ENCODE assay signal across 2 cellular contexts in genomic region chr3:150545419-150546225, GRCh38.
TF ChIP-seq lines count a peak whose summit lies in the region.

No MANE protein-coding gene starts in this region.

TF ChIP-seq in Ishikawa, 13 proteins besides CTCF, POLR2A, EP300 and RAD21:
- TF ChIP-seq ZBTB7A (IDR thresholded peaks at IDR 0.05; ENCODE audit: low read depth) = peak; percentile 73
- TF ChIP-seq FOXM1 (IDR thresholded peaks at IDR 0.05; ENCODE audit: borderline replicate concordance, low read depth) = no peak
- TF ChIP-seq TCF12 (IDR thresholded peaks at IDR 0.05; ENCODE audit: low read depth) = 0 out of 2 replicates have a peak, but pooled peaks have one; percentile 12

TF ChIP-seq in H1, 55 proteins besides CTCF, POLR2A, EP300 and RAD21:
- TF ChIP-seq GTF2F1 (IDR thresholded peaks at IDR 0.05; ENCODE audit: borderline replicate concordance, low read depth, low read length) (no peak), KDM5A (IDR thresholded peaks at IDR 0.05; ENCODE audit: low read length) (no peak), HDAC2 (IDR thresholded peaks at IDR 0.05; ENCODE audit: borderline replicate concordance in 1 of 2, low read depth in 2 of 2, low read length in 2 of 2) (no peak), CREB1 (IDR thresholded peaks at IDR 0.05) (0 out of 2 replicates have a peak, but pooled peaks have one; percentile 19), E2F6 (IDR thresholded peaks at IDR 0.05) (peak; percentile 10; the same call in 1 of the 2 replicates), SIN3A (conservative IDR thresholded peaks at IDR 0.05 in 1 of 2, IDR thresholded peaks at IDR 0.05 in 1 of 2; ENCODE audit: low read depth in 1 of 2, low read length in 2 of 2) (0 out of 4 replicates have a peak, but pooled peaks of 1 of the 2 experiments have one; percentile 40), MAX (IDR thresholded peaks at IDR 0.05) (no peak), GABPA (IDR thresholded peaks at IDR 0.05; ENCODE audit: borderline replicate concordance, insufficient read depth, low read length) (no peak), ASH2L (IDR thresholded peaks at IDR 0.05; ENCODE audit: low read length) (peak; percentile 5)
